ENCODE assay signal across 16 cellular contexts in the genomic region with DNA sequence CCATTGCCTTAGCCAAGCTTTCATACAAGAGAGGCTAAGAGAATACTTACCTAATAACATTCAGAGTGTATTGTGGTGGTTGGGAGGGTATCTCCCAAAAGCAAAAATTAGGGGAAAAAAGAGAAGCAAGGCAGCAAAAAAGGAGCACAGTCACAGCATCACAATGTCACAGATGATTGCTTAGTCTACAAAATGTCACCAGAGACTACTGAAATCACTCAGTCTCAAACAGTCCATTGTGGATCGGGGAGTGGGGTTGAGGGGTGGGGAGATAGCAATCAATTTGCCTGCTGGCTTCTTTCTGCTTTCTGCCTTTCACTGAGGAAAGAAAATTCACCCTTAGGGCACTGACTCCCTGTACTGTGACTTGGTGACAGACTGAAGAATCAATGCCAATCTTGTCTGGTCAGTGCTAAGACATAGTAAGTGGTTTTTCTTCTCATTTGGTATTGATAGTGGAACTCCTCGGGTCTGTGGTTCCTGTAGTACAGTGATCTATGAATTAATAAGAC.
DNase-seq lines count a peak whose midpoint lies in the region; ATAC-seq and TF ChIP-seq lines count a peak whose summit lies in the region.
"Had no signal": no experiment of that assay in that cellular context is flagged by ENCODE, and none has a peak within 500 bp of the region (broad histone marks: within the 10 kb centered on the region; RNA-seq: fewer than 3 reads in every experiment).

No MANE protein-coding gene starts in this region.

- POLR2A ChIA-PET in activated CD4-positive, alpha-beta T cell treated with anti-CD3 and anti-CD28 coated beads, Interleukin-2, amount 10 ng/mL, durations not matched to agents 7 days and 5 days (lab: Charles Lee) = no interaction called here

- H3K9me3 ChIP-seq in BE2C (no peaks in the 10 kb centered on the region), neuron (ENCODE audit: low read length) (peaks cover 4% of the 10 kb centered on the region), sigmoid colon (no peaks in the 10 kb centered on the region)

- H3K4me3 ChIP-seq in BE2C (ENCODE audit: low read depth, low read length) (no peak overlapping the region), neuron (ENCODE audit: low read length) (no peak overlapping the region), sigmoid colon (no peak overlapping the region)
- H3K4me3 ChIP-seq: GM12878 had no signal

- ATAC-seq in HG02610 (IDR thresholded peaks at IDR 0.05; ENCODE audit: unreplicated experiment) = peak; percentile 74
- ATAC-seq: GM12878 had no signal

- no peaks in the 10 kb centered on the region for H3K36me3 ChIP-seq in BE2C
- H3K36me3 ChIP-seq in neuron (ENCODE audit: insufficient read depth, low read length) = no peaks in the 10 kb centered on the region
- H3K36me3 ChIP-seq in sigmoid colon = no peaks in the 10 kb centered on the region

- TF ChIP-seq POLR2A in sigmoid colon (IDR thresholded peaks at IDR 0.05) = no peak

- peak overlapping the region; percentile 5 for H2AFZ ChIP-seq in neuron (ENCODE audit: low read depth, low read length)

- no peaks in the 10 kb centered on the region; the same call in 1 of the 2 replicates for H3K4me1 ChIP-seq in BE2C
- peaks cover 13% of the 10 kb centered on the region for H3K4me1 ChIP-seq in neuron (ENCODE audit: insufficient read depth, low read length)
- no peaks in the 10 kb centered on the region for H3K4me1 ChIP-seq in sigmoid colon

- H3K9me3 Mint-ChIP-seq in activated CD4-positive, alpha-beta T cell treated with anti-CD3 and anti-CD28 coated beads, Interleukin-2, amount 10 ng/mL, durations not matched to agents 7 days and 5 days = peaks cover 2% of the 10 kb centered on the region

- H3K27me3 Mint-ChIP-seq in activated CD4-positive, alpha-beta T cell treated with anti-CD3 and anti-CD28 coated beads, Interleukin-2, amount 10 ng/mL, durations not matched to agents 7 days and 5 days = no peaks in the 10 kb centered on the region
- H3K27me3 Mint-ChIP-seq: CD4-positive, alpha-beta T cell had no signal

- H3K27ac ChIP-seq in sigmoid colon = no peak overlapping the region
- H3K27ac ChIP-seq: HL-60 had no signal

- no peaks in the 10 kb centered on the region for H3K36me3 Mint-ChIP-seq in activated CD4-positive, alpha-beta T cell treated with anti-CD3 and anti-CD28 coated beads, Interleukin-2, amount 10 ng/mL, durations not matched to agents 7 days and 5 days (ENCODE audit: low read depth)

- CTCF ChIA-PET in activated CD4-positive, alpha-beta T cell treated with anti-CD3 and anti-CD28 coated beads, Interleukin-2, amount 10 ng/mL, durations not matched to agents 7 days and 5 days (lab: Charles Lee) = no interaction called here

- TF ChIP-seq CTCF in BE2C (IDR thresholded peaks at IDR 0.05; ENCODE audit: low read depth, low read length) = no peak
- TF ChIP-seq CTCF in sigmoid colon (IDR thresholded peaks at IDR 0.05) = no peak

- 55 to 75% methylated on average over 2 of the region's 2 CpGs for WGBS in sigmoid colon, 2 donors

- TF ChIP-seq EP300 in sigmoid colon (IDR thresholded peaks at IDR 0.05) = no peak

- no peaks in the 10 kb centered on the region for H3K27me3 ChIP-seq in BE2C
- no peaks in the 10 kb centered on the region for H3K27me3 ChIP-seq in neuron (ENCODE audit: insufficient read depth, low read length)
- no peaks in the 10 kb centered on the region for H3K27me3 ChIP-seq in sigmoid colon

- no peak overlapping the region for H3K27ac Mint-ChIP-seq in activated CD4-positive, alpha-beta T cell treated with anti-CD3 and anti-CD28 coated beads, Interleukin-2, amount 10 ng/mL, durations not matched to agents 7 days and 5 days
- H3K27ac Mint-ChIP-seq: CD4-positive, alpha-beta T cell had no signal

- no peak overlapping the region for H3K4me3 Mint-ChIP-seq in activated CD4-positive, alpha-beta T cell treated with anti-CD3 and anti-CD28 coated beads, Interleukin-2, amount 10 ng/mL, durations not matched to agents 7 days and 5 days
- H3K4me3 Mint-ChIP-seq: CD4-positive, alpha-beta T cell had no signal

- intact Hi-C loops in sigmoid colon (cut with DNase I) = no loop called here

- H3K4me1 Mint-ChIP-seq in activated CD4-positive, alpha-beta T cell treated with anti-CD3 and anti-CD28 coated beads, Interleukin-2, amount 10 ng/mL, durations not matched to agents 7 days and 5 days = no peaks in the 10 kb centered on the region

- DNase-seq in BE2C (peak; percentile 21), iPS-NIHi7 (ENCODE audit: extremely low spot score) (peak; percentile 6), AG20443 (ENCODE audit: low spot score) (no peak), H4 (ENCODE audit: low spot score) (no peak), sigmoid colon (no peak)
- DNase-seq in activated CD4-positive, alpha-beta T cell treated with anti-CD3 and anti-CD28 coated beads, Interleukin-2, amount 10 ng/mL, durations not matched to agents 7 days and 5 days = no peak
- DNase-seq: 8988T; C1 segment of cervical spinal cord; Calu3; CD4-positive, alpha-beta T cell; DMS 273 treated with DMSO at 0.1 percent for 48 hours; HCEC 1CT had no signal

Comparison
In these comparisons a context has a peak if more than half of its experiments do, and no peak if none do; other contexts are left out.
1. DNase-seq: peak in BE2C (single experiment) and iPS-NIHi7 (single experiment); none in AG20443 (single experiment), H4 (single experiment), sigmoid colon (single experiment) and activated CD4-positive, alpha-beta T cell treated with anti-CD3 and anti-CD28 coated beads, Interleukin-2, amount 10 ng/mL, durations not matched to agents 7 days and 5 days (single experiment).